In genomic region chr9:37623267-37623666, GRCh38 we compare ENCODE assay signal across 33 cellular contexts. TPM values are rescaled to one million over a fixed set of nuclear protein-coding genes. Genes with fewer than 3 reads are reported as not detected.
"Had no signal": no experiment of that assay in that cellular context is flagged by ENCODE, and none has a peak within 500 bp of the region (broad histone marks: within the 10 kb centered on the region; RNA-seq: fewer than 3 reads in every experiment).

No MANE protein-coding gene starts in this region.

- H3K27me3 Mint-ChIP-seq: activated T-cell treated with anti-CD3 and anti-CD28 coated beads, Interleukin-2, amount 50 U/mL, for 24 hours had no signal

- H3K9ac ChIP-seq: SK-N-SH had no signal

- H3K27me3 ChIP-seq: adrenal gland, body of pancreas, breast epithelium, SJSA1 had no signal

- H3K36me3 Mint-ChIP-seq: activated naive CD4-positive, alpha-beta T cell treated with anti-CD3 and anti-CD28 coated beads, Interleukin-2, amount 50 U/mL, for 72 hours; WTC11 had no signal

- H3K4me3 Mint-ChIP-seq: activated CD4-positive, alpha-beta T cell treated with anti-CD3 and anti-CD28 coated beads for 36 hours; activated CD4-positive, alpha-beta T cell treated with anti-CD3 and anti-CD28 coated beads, Interleukin-2, amount 10 ng/mL, durations not matched to agents 7 days and 5 days; activated CD8-positive, alpha-beta T cell treated with anti-CD3 and anti-CD28 coated beads, Interleukin-2, amount 10 ng/mL, durations not matched to agents 7 days and 5 days; activated naive CD4-positive, alpha-beta T cell treated with anti-CD3 and anti-CD28 coated beads for 36 hours; activated T-cell treated with anti-CD3 and anti-CD28 coated beads, Interleukin-2, amount 50 U/mL, for 24 hours; T-helper 1 cell treated with Interleukin-12 subunit alpha and Interleukin-12 subunit beta and Interleukin-4 antibody, amounts not matched to agents 30 μg/mL and 1 μg/mL, for 36 hours; T-helper 2 cell treated with Interferon-gamma antibody and Interleukin-4, amounts not matched to agents 5 μg/mL and 100 μg/mL, for 36 hours; WTC11 had no signal

- H3K36me3 ChIP-seq: adrenal gland, breast epithelium, SJSA1 had no signal

- H3K9me2 ChIP-seq: SK-N-SH had no signal

- H3K9me3 ChIP-seq: adrenal gland, body of pancreas, breast epithelium, SJSA1, SK-N-SH had no signal

- FAIRE-seq: astrocyte had no signal

- H3K27ac ChIP-seq: adrenal gland, body of pancreas, breast epithelium, SJSA1 had no signal

- H3K4me2 ChIP-seq: SK-N-SH had no signal

- DNase-seq: activated CD4-positive, alpha-beta T cell treated with anti-CD3 and anti-CD28 coated beads for 36 hours; activated CD4-positive, alpha-beta T cell treated with anti-CD3 and anti-CD28 coated beads, Interleukin-2, amount 10 ng/mL, durations not matched to agents 7 days and 5 days; activated CD4-positive, alpha-beta T cell treated with anti-CD3 and anti-CD28 coated beads, Interleukin-2, amount 50 U/mL, for 48 hours; activated CD8-positive, alpha-beta T cell treated with anti-CD3 and anti-CD28 coated beads, Interleukin-2, amount 10 ng/mL, durations not matched to agents 7 days and 5 days; activated gamma-delta T cell treated with Interleukin-2 at 50 U/mL for 16 hours; activated naive CD4-positive, alpha-beta T cell treated with anti-CD3 and anti-CD28 coated beads for 36 hours; activated T-cell treated with anti-CD3 and anti-CD28 coated beads, Interleukin-2, amount 50 U/mL, for 24 hours; adrenal gland; body of pancreas; caudate nucleus; cerebellar nuclear complex; NCI-H1105; NCI-H1417 treated with DMSO at 0.1 percent for 48 hours; NCI-H187 treated with DMSO at 0.1 percent for 48 hours; NCI-H2081; NCI-H2171 treated with DMSO at 0.1 percent for 48 hours; NCI-H2227 treated with DMSO at 0.1 percent for 48 hours; NCI-H446; NCI-H748 treated with DMSO at 0.1 percent for 48 hours; NK-92 treated with Interleukin-12 subunit alpha and Interleukin-12 subunit beta, amount 100 ng/mL, for 24 hours; OCI-M1; RPMI8226; SHP77 treated with DMSO at 0.1 percent for 48 hours had no signal

- H3K4me1 ChIP-seq: adrenal gland, body of pancreas, breast epithelium, SJSA1 had no signal

- H3K27ac Mint-ChIP-seq: activated CD4-positive, alpha-beta T cell treated with anti-CD3 and anti-CD28 coated beads for 36 hours; activated CD4-positive, alpha-beta T cell treated with anti-CD3 and anti-CD28 coated beads, Interleukin-2, amount 10 ng/mL, durations not matched to agents 7 days and 5 days; activated CD8-positive, alpha-beta T cell treated with anti-CD3 and anti-CD28 coated beads, Interleukin-2, amount 10 ng/mL, durations not matched to agents 7 days and 5 days; activated naive CD4-positive, alpha-beta T cell treated with anti-CD3 and anti-CD28 coated beads for 36 hours; activated naive CD4-positive, alpha-beta T cell treated with anti-CD3 and anti-CD28 coated beads, Interleukin-2, amount 50 U/mL, for 72 hours; activated T-cell treated with anti-CD3 and anti-CD28 coated beads, Interleukin-2, amount 50 U/mL, for 24 hours; T-helper 1 cell treated with Interleukin-12 subunit alpha and Interleukin-12 subunit beta and Interleukin-4 antibody, amounts not matched to agents 30 μg/mL and 1 μg/mL, for 36 hours; T-helper 2 cell treated with Interferon-gamma antibody and Interleukin-4, amounts not matched to agents 5 μg/mL and 100 μg/mL, for 36 hours; WTC11 had no signal

- H3K4me1 Mint-ChIP-seq: activated CD4-positive, alpha-beta T cell treated with anti-CD3 and anti-CD28 coated beads for 36 hours; activated CD4-positive, alpha-beta T cell treated with anti-CD3 and anti-CD28 coated beads, Interleukin-2, amount 10 ng/mL, durations not matched to agents 7 days and 5 days had no signal

- H3K4me3 ChIP-seq: adrenal gland, body of pancreas, breast epithelium, SJSA1 had no signal

- H3K9me3 Mint-ChIP-seq: activated CD4-positive, alpha-beta T cell treated with anti-CD3 and anti-CD28 coated beads, Interleukin-2, amount 10 ng/mL, durations not matched to agents 7 days and 5 days; activated naive CD4-positive, alpha-beta T cell treated with anti-CD3 and anti-CD28 coated beads for 36 hours; activated naive CD4-positive, alpha-beta T cell treated with anti-CD3 and anti-CD28 coated beads, Interleukin-2, amount 50 U/mL, for 72 hours; activated T-cell treated with anti-CD3 and anti-CD28 coated beads, Interleukin-2, amount 50 U/mL, for 24 hours; T-helper 1 cell treated with Interleukin-12 subunit alpha and Interleukin-12 subunit beta and Interleukin-4 antibody, amounts not matched to agents 30 μg/mL and 1 μg/mL, for 36 hours; T-helper 2 cell treated with Interferon-gamma antibody and Interleukin-4, amounts not matched to agents 5 μg/mL and 100 μg/mL, for 36 hours; WTC11 had no signal

- ATAC-seq: activated CD4-positive, alpha-beta T cell treated with anti-CD3 and anti-CD28 coated beads for 36 hours; activated CD4-positive, CD25-positive, alpha-beta regulatory T cell treated with anti-CD3 and anti-CD28 coated beads, Interleukin-2, amount 50 U/mL, for 24 hours; activated CD8-positive, alpha-beta T cell treated with anti-CD3 and anti-CD28 coated beads, Interleukin-2, amount 10 ng/mL, durations not matched to agents 7 days and 5 days; activated naive CD4-positive, alpha-beta T cell treated with anti-CD3 and anti-CD28 coated beads, Interleukin-2, amount 50 U/mL, for 72 hours; body of pancreas had no signal

RNA-seq across cellular contexts. Expression of gene FRMPD1, which starts 27.5 kb away (rescaled TPM):
- total RNA-seq: activated CD4-positive, alpha-beta T cell treated with anti-CD3 and anti-CD28 coated beads for 36 hours; activated CD4-positive, alpha-beta T cell treated with anti-CD3 and anti-CD28 coated beads, Interleukin-2, amount 10 ng/mL, durations not matched to agents 7 days and 5 days; activated CD8-positive, alpha-beta T cell treated with anti-CD3 and anti-CD28 coated beads, Interleukin-2, amount 10 ng/mL, durations not matched to agents 7 days and 5 days; activated naive CD4-positive, alpha-beta T cell treated with anti-CD3 and anti-CD28 coated beads for 36 hours; activated naive CD4-positive, alpha-beta T cell treated with anti-CD3 and anti-CD28 coated beads, Interleukin-2, amount 50 U/mL, for 72 hours; MCF 10A; SJSA1 had no signal
- polyA plus RNA-seq: SK-N-SH had no signal
